Comparison of ENCODE assay signal across 19 cellular contexts in genomic region chr2:112199188-112199587, GRCh38.
A peak's percentile ranks its signal among the peaks of the same experiment; 100 is the strongest.
DNase-seq lines count a peak whose midpoint lies in the region; ATAC-seq and TF ChIP-seq lines count a peak whose summit lies in the region.
"Had no signal": no experiment of that assay in that cellular context is flagged by ENCODE, and none has a peak within 500 bp of the region (broad histone marks: within the 10 kb centered on the region; RNA-seq: fewer than 3 reads in every experiment).

No MANE protein-coding gene starts in this region.

- POLR2A ChIA-PET in HEK293T (lab: Yijun Ruan, JAX), result no interaction called here

- no peak overlapping the region for H3K4me3 ChIP-seq in GM12864 (ENCODE audit: low read depth, low read length)
- H3K4me3 ChIP-seq in fibroblast of mammary gland (ENCODE audit: control insufficient read depth, low read depth, low read length), result no peak overlapping the region

- DNase-seq in GM12864 (ENCODE audit: low read depth) (peak; percentile 7), fibroblast of mammary gland (ENCODE audit: low read depth) (peak; percentile 8), NCI-H2081 treated with DMSO at 0.1 percent for 48 hours (lab: John Stamatoyannopoulos, UW) (no peak), HEK293T (ENCODE audit: extremely low spot score) (no peak), Kasumi-1 (lab: John Stamatoyannopoulos, UW) (no peak)
- DNase-seq: ACHN, COR-L47, DMS 273 treated with DMSO at 0.1 percent for 48 hours, DND-41, H7, KBM-7, NCI-H1436, NCI-H1930, NCI-H345, NCI-H524 treated with DMSO at 0.1 percent for 48 hours had no signal

- CTCF ChIA-PET in HEK293T (lab: Yijun Ruan, JAX), result no interaction called here

- TF ChIP-seq CTCF in GM12864 (IDR thresholded peaks at IDR 0.05; ENCODE audit: low read depth, low read length, missing control alignments), result no peak
- TF ChIP-seq CTCF in fibroblast of mammary gland (conservative IDR thresholded peaks at IDR 0.05; ENCODE audit: control insufficient read depth, insufficient read depth, low read depth, low read length), result no peak

- ATAC-seq in GM18858 (IDR thresholded peaks at IDR 0.05; ENCODE audit: unreplicated experiment) (peak; percentile 51), HG03442 (IDR thresholded peaks at IDR 0.05; ENCODE audit: unreplicated experiment) (peak; percentile 58), HG02588 (IDR thresholded peaks at IDR 0.05; ENCODE audit: unreplicated experiment) (no peak)
- ATAC-seq: HepG2 had no signal

TF ChIP-seq in HEK293T, 16 proteins besides CTCF, POLR2A, EP300 and RAD21:
- no peak for TF ChIP-seq ZNF384 (IDR thresholded peaks at IDR 0.05)
- no peak for TF ChIP-seq PKNOX1 (IDR thresholded peaks at IDR 0.05)
- TF ChIP-seq CTBP1 (IDR thresholded peaks at IDR 0.05; ENCODE audit: borderline replicate concordance), result no peak
- TF ChIP-seq SP1 (IDR thresholded peaks at IDR 0.05), result no peak
- no peak for TF ChIP-seq FOXK2 (IDR thresholded peaks at IDR 0.05)
- TF ChIP-seq NFRKB (IDR thresholded peaks at IDR 0.05), result no peak
- TF ChIP-seq FOXA1 (IDR thresholded peaks at IDR 0.05), result no peak
- no peak for TF ChIP-seq LEF1 (IDR thresholded peaks at IDR 0.05; ENCODE audit: borderline replicate concordance)
- no peak for TF ChIP-seq ARNT (IDR thresholded peaks at IDR 0.05)
- no peak for TF ChIP-seq TARDBP (IDR thresholded peaks at IDR 0.05)
- no peak for TF ChIP-seq L3MBTL2 (conservative IDR thresholded peaks at IDR 0.05)
- no peak for TF ChIP-seq BHLHE40 (IDR thresholded peaks at IDR 0.05; ENCODE audit: borderline replicate concordance)
- no peak for TF ChIP-seq FOXM1 (IDR thresholded peaks at IDR 0.05; ENCODE audit: borderline replicate concordance)
- TF ChIP-seq HDGF (IDR thresholded peaks at IDR 0.05; ENCODE audit: borderline replicate concordance), result no peak
- no peak for TF ChIP-seq ELF4 (IDR thresholded peaks at IDR 0.05)
- TF ChIP-seq SUZ12 (IDR thresholded peaks at IDR 0.05), result no peak

Comparison
In these comparisons a context has a peak if more than half of its experiments do, and no peak if none do; other contexts are left out.
1. DNase-seq: peak in GM12864 (single experiment) and fibroblast of mammary gland (single experiment); none in NCI-H2081 treated with DMSO at 0.1 percent for 48 hours (single experiment), HEK293T (single experiment) and Kasumi-1 (0 of 2).